Comparison of ENCODE assay signal across 21 cellular contexts in the genomic region with DNA sequence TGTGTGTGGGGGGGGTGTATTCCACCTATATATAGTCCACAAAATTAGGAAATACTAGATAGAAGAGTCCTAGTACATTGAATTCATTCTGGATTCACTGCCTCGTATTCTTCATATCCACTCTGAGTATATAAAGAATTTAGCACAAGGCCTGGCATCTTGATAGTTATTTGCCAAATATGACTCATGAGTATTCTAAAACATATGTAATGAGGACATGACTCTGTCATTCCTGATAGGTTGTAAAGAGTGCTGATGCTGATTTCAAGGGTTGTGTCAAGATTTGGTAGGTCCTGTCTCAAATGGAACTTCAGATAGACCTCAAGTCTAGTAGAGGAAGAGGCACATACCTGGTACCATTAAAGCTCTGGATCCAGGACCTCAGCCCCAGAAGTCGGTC.
DNase-seq lines count a peak whose midpoint lies in the region; ATAC-seq and TF ChIP-seq lines count a peak whose summit lies in the region.
"Had no signal": no experiment of that assay in that cellular context is flagged by ENCODE, and none has a peak within 500 bp of the region (broad histone marks: within the 10 kb centered on the region; RNA-seq: fewer than 3 reads in every experiment).

No MANE protein-coding gene starts in this region.

- TF ChIP-seq POLR2A in erythroblast (IDR thresholded peaks at IDR 0.05; ENCODE audit: low read length), result no peak

- H3K9me3 Mint-ChIP-seq in natural killer cell, result no peaks in the 10 kb centered on the region
- no peaks in the 10 kb centered on the region for H3K9me3 Mint-ChIP-seq in T-cell
- H3K9me3 Mint-ChIP-seq: CD4-positive, alpha-beta T cell; IgD-negative memory B cell had no signal

- no peak overlapping the region for H3K27ac ChIP-seq in foreskin keratinocyte
- H3K27ac ChIP-seq: Peyer's patch, SK-N-MC had no signal

- POLR2A ChIA-PET in T-cell (lab: Charles Lee), result no interaction called here

- no peaks in the 10 kb centered on the region for H3K4me1 ChIP-seq in foreskin keratinocyte
- H3K4me1 ChIP-seq: Caco-2, Peyer's patch had no signal

- H3K27me3 Mint-ChIP-seq in natural killer cell (ENCODE audit: low read depth in 2 of 2), result no peaks in the 10 kb centered on the region
- no peaks in the 10 kb centered on the region for H3K27me3 Mint-ChIP-seq in T-cell
- H3K27me3 Mint-ChIP-seq: CD4-positive, alpha-beta T cell; IgD-negative memory B cell had no signal

- H3K27me3 ChIP-seq in foreskin keratinocyte, result no peaks in the 10 kb centered on the region
- H3K27me3 ChIP-seq: Peyer's patch had no signal

- CTCF ChIA-PET in T-cell (lab: Charles Lee), result no interaction called here

- H3K4me1 Mint-ChIP-seq in natural killer cell (no peaks in the 10 kb centered on the region), T-cell (no peaks in the 10 kb centered on the region)
- H3K4me1 Mint-ChIP-seq: IgD-negative memory B cell had no signal

- no peak for TF ChIP-seq CTCF in foreskin keratinocyte (conservative IDR thresholded peaks at IDR 0.05)
- TF ChIP-seq CTCF in natural killer cell (IDR thresholded peaks at IDR 0.05), result no peak

- H3K27ac Mint-ChIP-seq in natural killer cell (no peak overlapping the region), T-cell (no peak overlapping the region)
- H3K27ac Mint-ChIP-seq: CD4-positive, alpha-beta T cell; IgD-negative memory B cell had no signal

- DNase-seq in ELR (ENCODE audit: low read depth) (peak; percentile 28), NCI-H460 (ENCODE audit: extremely low read depth, low read depth) (peak; percentile 8), erythroblast (lab: John Stamatoyannopoulos, UW) (peak; percentile 16 to 43), foreskin keratinocyte (no peak), natural killer cell (no peak), activated gamma-delta T cell (lab: John Stamatoyannopoulos, UW) (no peak), T-cell (no peak)
- DNase-seq: Caco-2; CD4-positive, alpha-beta T cell; H7; Karpas-422; MM.1S; NCI-H1092 treated with DMSO at 0.1 percent for 48 hours; NCI-H146; NCI-H2081; NCI-H2171 treated with DMSO at 0.1 percent for 48 hours; NCI-H446; Peyer's patch; SHP77 had no signal

- peak; percentile 52 for ATAC-seq in foreskin keratinocyte
- ATAC-seq in natural killer cell, result no peak
- no peak for ATAC-seq in T-cell (replicated peaks in 1 of 4)

- H3K36me3 Mint-ChIP-seq in natural killer cell, result no peaks in the 10 kb centered on the region
- peaks cover 50% of the 10 kb centered on the region for H3K36me3 Mint-ChIP-seq in T-cell

- no peak overlapping the region for H3K4me3 Mint-ChIP-seq in natural killer cell
- no peak overlapping the region for H3K4me3 Mint-ChIP-seq in T-cell
- H3K4me3 Mint-ChIP-seq: CD4-positive, alpha-beta T cell; IgD-negative memory B cell had no signal

- intact Hi-C loops in natural killer cell (cut with micrococcal nuclease), result no loop called here

Comparison
In these comparisons a context has a peak if more than half of its experiments do, and no peak if none do; other contexts are left out.
1. DNase-seq: peak in ELR (single experiment), NCI-H460 (single experiment) and erythroblast (2 of 2); none in foreskin keratinocyte (0 of 2), natural killer cell (single experiment), activated gamma-delta T cell (single experiment) and T-cell (0 of 34).